ENCODE assay signal across 11 cellular contexts in genomic region chr12:24378548-24379011, GRCh38.
DNase-seq lines count a peak whose midpoint lies in the region; ATAC-seq and TF ChIP-seq lines count a peak whose summit lies in the region.
"Had no signal": no experiment of that assay in that cellular context is flagged by ENCODE, and none has a peak within 500 bp of the region (broad histone marks: within the 10 kb centered on the region; RNA-seq: fewer than 3 reads in every experiment).

No MANE protein-coding gene starts in this region.

- no peak overlapping the region for H3K9ac ChIP-seq in MM.1S (ENCODE audit: low read length)

- POLR2A ChIA-PET in HEK293 (lab: Yijun Ruan, JAX): interaction anchor here (1.3 kb wide), 1 partner anchor 184 kb away, joined by 3 read pairs; no protein-coding TSS in a partner anchor
- POLR2A ChIA-PET in activated CD8-positive, alpha-beta T cell treated with anti-CD3 and anti-CD28 coated beads for 36 hours (lab: Charles Lee): no interaction called here

- no peak for TF ChIP-seq POLR2A in transverse colon (IDR thresholded peaks at IDR 0.05)

- no peaks in the 10 kb centered on the region for H3K4me1 Mint-ChIP-seq in activated CD8-positive, alpha-beta T cell treated with anti-CD3 and anti-CD28 coated beads for 36 hours (ENCODE audit: low read depth)

- intact Hi-C loops in transverse colon (cut with DNase I; ENCODE audit: low total_unique reads): no loop called here
- intact Hi-C loops in activated CD8-positive, alpha-beta T cell treated with anti-CD3 and anti-CD28 coated beads for 36 hours (cut with micrococcal nuclease): no loop called here

- H3F3A ChIP-seq in MM.1S (ENCODE audit: insufficient read depth, low read length): no peaks in the 10 kb centered on the region

- no peaks in the 10 kb centered on the region for H3K27me3 Mint-ChIP-seq in activated CD8-positive, alpha-beta T cell treated with anti-CD3 and anti-CD28 coated beads for 36 hours

- no peak overlapping the region for H3K27ac Mint-ChIP-seq in activated CD8-positive, alpha-beta T cell treated with anti-CD3 and anti-CD28 coated beads for 36 hours

- peak; percentile 84 for DNase-seq in NAMALWA (ENCODE audit: low spot score)
- DNase-seq in hepatocyte (ENCODE audit: low spot score): peak; percentile 20
- no peak for DNase-seq in transverse colon
- no peak for DNase-seq in MM.1S
- DNase-seq in NCI-H226: no peak
- no peak for DNase-seq in activated CD8-positive, alpha-beta T cell treated with anti-CD3 and anti-CD28 coated beads for 36 hours
- DNase-seq: KBM-7, right cardiac atrium had no signal

- peaks cover 12% of the 10 kb centered on the region for H3K4me1 ChIP-seq in HEK293 (ENCODE audit: control insufficient read depth, insufficient read depth, low read length)
- no peaks in the 10 kb centered on the region for H3K4me1 ChIP-seq in hepatocyte (ENCODE audit: insufficient read depth)
- H3K4me1 ChIP-seq in transverse colon: peaks cover 0 to 25% (median 11%) of the 10 kb centered on the region in 4 donors
- H3K4me1 ChIP-seq in MM.1S (ENCODE audit: low read length): no peaks in the 10 kb centered on the region

- H3K4me2 ChIP-seq in hepatocyte: peak overlapping the region; percentile 26
- H3K4me2 ChIP-seq in MM.1S (ENCODE audit: low read depth, low read length): no peak overlapping the region

- H3K9me3 ChIP-seq in HEK293 (ENCODE audit: control insufficient read depth, insufficient read depth, low read depth, low read length) (no peaks in the 10 kb centered on the region), hepatocyte (ENCODE audit: low read depth) (no peaks in the 10 kb centered on the region), transverse colon (no peaks in the 10 kb centered on the region), MM.1S (replicated peaks; ENCODE audit: insufficient read depth, low read length) (no peaks in the 10 kb centered on the region)

- H3K27me3 ChIP-seq in hepatocyte (no peaks in the 10 kb centered on the region), transverse colon (no peaks in the 10 kb centered on the region), MM.1S (replicated peaks; ENCODE audit: insufficient read depth, low read length) (no peaks in the 10 kb centered on the region)

- no peak for TF ChIP-seq CTCF in HEK293 (tag by site-specific recombination; IDR thresholded peaks at IDR 0.05)
- TF ChIP-seq CTCF in hepatocyte (IDR thresholded peaks at IDR 0.05; ENCODE audit: poor library complexity): no peak
- TF ChIP-seq CTCF in transverse colon (IDR thresholded peaks at IDR 0.05): no peak
- no peak for TF ChIP-seq CTCF in MM.1S (IDR thresholded peaks at IDR 0.05; ENCODE audit: low read length)
- TF ChIP-seq CTCF in activated CD8-positive, alpha-beta T cell treated with anti-CD3 and anti-CD28 coated beads for 36 hours (IDR thresholded peaks at IDR 0.05): no peak

- no peaks in the 10 kb centered on the region for H3K79me2 ChIP-seq in hepatocyte
- no peaks in the 10 kb centered on the region for H3K79me2 ChIP-seq in MM.1S (ENCODE audit: low read length)

- in situ Hi-C loops in transverse colon (cut with MboI; ENCODE audit: low pct_ligation_motif_present in 1 of 4, low pct_unique_long_range_greater_than_20kb in 1 of 4, low sequenced_read_pairs in 3 of 4): no loop called here

- H3K36me3 Mint-ChIP-seq in activated CD8-positive, alpha-beta T cell treated with anti-CD3 and anti-CD28 coated beads for 36 hours (ENCODE audit: low read depth): no peaks in the 10 kb centered on the region

- no peak for TF ChIP-seq EP300 in transverse colon (IDR thresholded peaks at IDR 0.05; ENCODE audit: low read depth)

- H3K9me3 Mint-ChIP-seq in activated CD8-positive, alpha-beta T cell treated with anti-CD3 and anti-CD28 coated beads for 36 hours: no peaks in the 10 kb centered on the region

- H3K4me3 ChIP-seq in HEK293 (ENCODE audit: low read depth, low read length): no peak overlapping the region
- H3K4me3 ChIP-seq in hepatocyte: no peak overlapping the region
- H3K4me3 ChIP-seq in transverse colon: no peak overlapping the region
- no peak overlapping the region for H3K4me3 ChIP-seq in MM.1S (ENCODE audit: low read length)

- H3K27ac ChIP-seq in HEK293 (ENCODE audit: extremely low read depth, low read depth, low read length) (no peak overlapping the region), hepatocyte (no peak overlapping the region), transverse colon (peak overlapping the region in 1 of 4 donors; percentile 21), MM.1S (ENCODE audit: low read length) (no peak overlapping the region)
- H3K27ac ChIP-seq: epithelial cell of prostate had no signal

- H3K4me3 Mint-ChIP-seq in activated CD8-positive, alpha-beta T cell treated with anti-CD3 and anti-CD28 coated beads for 36 hours: no peak overlapping the region

- WGBS in hepatocyte (ENCODE audit: low lambda C conversion rate, missing lambda C conversion rate): 53% methylated on average over 7 of the region's 7 CpGs
- 14 to 23% methylated on average over 7 of the region's 7 CpGs for WGBS in transverse colon (ENCODE audit: low coverage in 1 of 2), 2 donors

- H3K9me2 ChIP-seq in hepatocyte (replicated peaks; ENCODE audit: insufficient read depth): no peaks in the 10 kb centered on the region
- H3K9me2 ChIP-seq in MM.1S (replicated peaks; ENCODE audit: insufficient read depth, low read length): no peaks in the 10 kb centered on the region

- H2AFZ ChIP-seq in hepatocyte: no peak overlapping the region
- H2AFZ ChIP-seq in MM.1S (ENCODE audit: low read length): no peak overlapping the region

- H4K20me1 ChIP-seq in hepatocyte (ENCODE audit: insufficient read depth, poor library complexity, severe bottlenecking): no peaks in the 10 kb centered on the region
- no peaks in the 10 kb centered on the region for H4K20me1 ChIP-seq in MM.1S (ENCODE audit: insufficient read depth, low read length)

- ATAC-seq in GM18498 (IDR thresholded peaks at IDR 0.05; ENCODE audit: unreplicated experiment): peak; percentile 57
- no peak for ATAC-seq in activated CD8-positive, alpha-beta T cell treated with anti-CD3 and anti-CD28 coated beads for 36 hours

- CTCF ChIA-PET in HEK293 (lab: Yijun Ruan, JAX): no interaction called here
- CTCF ChIA-PET in activated CD8-positive, alpha-beta T cell treated with anti-CD3 and anti-CD28 coated beads for 36 hours (lab: Charles Lee): interaction anchor here (1.2 kb wide), 1 partner anchor 42 kb away, joined by 3 read pairs; no protein-coding TSS in a partner anchor

- no peaks in the 10 kb centered on the region for H3K36me3 ChIP-seq in HEK293 (ENCODE audit: control insufficient read depth in 2 of 2, insufficient read depth in 1 of 2, low read length in 2 of 2)
- no peaks in the 10 kb centered on the region for H3K36me3 ChIP-seq in hepatocyte (replicated peaks; ENCODE audit: insufficient read depth, low read depth)
- no peaks in the 10 kb centered on the region for H3K36me3 ChIP-seq in transverse colon
- no peaks in the 10 kb centered on the region for H3K36me3 ChIP-seq in MM.1S (replicated peaks; ENCODE audit: insufficient read depth, low read length)

TF ChIP-seq in HEK293, 187 proteins besides CTCF, POLR2A, EP300 and RAD21 (continues in another document):
- TF ChIP-seq ZNF664 (tag by site-specific recombination; IDR thresholded peaks at IDR 0.05) (peak; percentile 41; the same call in 1 of the 2 replicates), ZNF335 (tag by site-specific recombination; conservative IDR thresholded peaks at IDR 0.05) (no peak; the same call in 1 of the 2 replicates), ZNF366 (tag by site-specific recombination; conservative IDR thresholded peaks at IDR 0.05) (peak; percentile 41; the same call in 1 of the 2 replicates), ZNF514 (tag by site-specific recombination; IDR thresholded peaks at IDR 0.05) (no peak), ZNF580 (tag by site-specific recombination; IDR thresholded peaks at IDR 0.05) (peak; percentile 91), KLF17 (tag by site-specific recombination; IDR thresholded peaks at IDR 0.05) (0 out of 2 replicates have a peak, but pooled peaks have one; percentile 48), ZNF16 (tag by site-specific recombination; IDR thresholded peaks at IDR 0.05; ENCODE audit: low read depth) (no peak), ZNF585B (tag by site-specific recombination; IDR thresholded peaks at IDR 0.05) (no peak), ZNF146 (tag by site-specific recombination; IDR thresholded peaks at IDR 0.05) (no peak), ZNF830 (tag by site-specific recombination; IDR thresholded peaks at IDR 0.05; ENCODE audit: low read depth) (no peak), ZNF488 (tag by site-specific recombination; IDR thresholded peaks at IDR 0.05) (no peak), GLIS1 (tag by site-specific recombination; IDR thresholded peaks at IDR 0.05) (peak; percentile 77; the same call in 1 of the 2 replicates), ZSCAN18 (tag by site-specific recombination; IDR thresholded peaks at IDR 0.05) (no peak)

Comparison
In these comparisons a context has a peak if more than half of its experiments do, and no peak if none do; other contexts are left out.
1. DNase-seq: peak in NAMALWA (single experiment) and hepatocyte (single experiment); none in transverse colon (single experiment), MM.1S (single experiment), NCI-H226 (single experiment) and activated CD8-positive, alpha-beta T cell treated with anti-CD3 and anti-CD28 coated beads for 36 hours (single experiment).